Comparison of ENCODE assay signal across 12 cellular contexts in genomic region chr19:3374369-3375112, GRCh38. TPM values are rescaled to one million over a fixed set of nuclear protein-coding genes. Genes with fewer than 3 reads are reported as not detected.
DNase-seq lines count a peak whose midpoint lies in the region; ATAC-seq and TF ChIP-seq lines count a peak whose summit lies in the region.
"Had no signal": no experiment of that assay in that cellular context is flagged by ENCODE, and none has a peak within 500 bp of the region (broad histone marks: within the 10 kb centered on the region; RNA-seq: fewer than 3 reads in every experiment).

No MANE protein-coding gene starts in this region.

- H2AK9ac ChIP-seq in IMR-90 (replicated peaks; ENCODE audit: low read depth, low read length, poor library complexity) = peak overlapping the region; percentile 77

- H2BK120ac ChIP-seq in IMR-90 (ENCODE audit: low read depth, low read length) = no peak overlapping the region

- H2AK5ac ChIP-seq in IMR-90 (ENCODE audit: low read depth, low read length) = peak overlapping the region; percentile 98; the same call in 1 of the 2 replicates

- H3K27me3 ChIP-seq in IMR-90 (ENCODE audit: control insufficient read depth, insufficient read depth, low read length) (no peaks in the 10 kb centered on the region), lung (ENCODE audit: control insufficient read depth, insufficient read depth) (no peaks in the 10 kb centered on the region), suprapubic skin (no peaks in the 10 kb centered on the region)

- peaks cover 89% of the 10 kb centered on the region for H4K20me1 ChIP-seq in IMR-90 (ENCODE audit: insufficient read depth, low read length)

- peak overlapping the region in 1 of 2 experiments; percentile 43; a peak in 1 of 4 replicates for H4K8ac ChIP-seq in IMR-90 (ENCODE audit: low read depth in 2 of 2, low read length in 2 of 2)

- H3K56ac ChIP-seq in IMR-90 (ENCODE audit: extremely low read depth, insufficient read depth, low read length) = no peak overlapping the region

- in situ Hi-C loops in IMR-90 (cut with MboI; ENCODE audit: low sequenced_read_pairs) = no loop called here

- TF ChIP-seq RAD21 in IMR-90 (IDR thresholded peaks at IDR 0.05; ENCODE audit: low read length) = no peak

- no TSS peak for BruUV-seq in IMR-90 (replicated peaks; lab: Mats Ljungman, UMichigan)

- H2AFZ ChIP-seq in IMR-90 (replicated peaks; ENCODE audit: low read length, poor library complexity) = peak overlapping the region; percentile 16

- peak overlapping the region; percentile 73 for H3K4ac ChIP-seq in IMR-90 (ENCODE audit: low read depth, low read length)

- H3K4me2 ChIP-seq in IMR-90 (ENCODE audit: low read depth, low read length) = peak overlapping the region; percentile 37

- H3K36me3 ChIP-seq in IMR-90 (ENCODE audit: control insufficient read depth, insufficient read depth, low read length) (peaks cover 8% of the 10 kb centered on the region), lung (ENCODE audit: control insufficient read depth in 2 of 2, insufficient read depth in 2 of 2, low read length in 2 of 2) (peaks cover 0 to 7% of the 10 kb centered on the region in 2 donors), suprapubic skin (no peaks in the 10 kb centered on the region)
- H3K36me3 ChIP-seq: cardiac muscle cell had no signal

- no peak overlapping the region for H4K5ac ChIP-seq in IMR-90 (ENCODE audit: low read depth, low read length)

- DNase-seq in IMR-90 (no peak), caudate nucleus (lab: John Stamatoyannopoulos, UW) (peak in 3 of 61 donors; percentile 40 to 55 (median 51)), lung (ENCODE audit: low spot score) (no peak), suprapubic skin (ENCODE audit: low spot score in 2 of 2) (no peak), NCI-H2227 (lab: John Stamatoyannopoulos, UW; ENCODE audit: unreplicated experiment) (no peak), Ammon's horn (ENCODE audit: low spot score) (no peak), Kasumi-1 (lab: John Stamatoyannopoulos, UW) (no peak)
- DNase-seq in stimulated activated CD4-positive, alpha-beta T cell treated with anti-CD3 and anti-CD28 coated beads, Interleukin-2, amount 100 ng/mL, for 48 hours = no peak
- DNase-seq: DND-41, NCI-H187 treated with DMSO at 0.1 percent for 48 hours had no signal

- TF ChIP-seq POLR2A in IMR-90 (IDR thresholded peaks at IDR 0.05; ENCODE audit: low read depth, low read length) (no peak), suprapubic skin (IDR thresholded peaks at IDR 0.05) (no peak)

- H3K9me1 ChIP-seq in IMR-90 (ENCODE audit: insufficient read depth, low read length) = peaks cover 15% of the 10 kb centered on the region

- dilution Hi-C loops in IMR-90 (cut with HindIII; ENCODE audit: low sequenced_read_pairs, unreplicated experiment) = no loop called here

- H3K4me3 ChIP-seq in IMR-90 (ENCODE audit: insufficient read depth, low read depth, low read length) (no peak overlapping the region), lung (no peak overlapping the region), suprapubic skin (peak overlapping the region; percentile 31)
- H3K4me3 ChIP-seq: cardiac muscle cell had no signal

- TF ChIP-seq CTCF in IMR-90 (conservative IDR thresholded peaks at IDR 0.05; ENCODE audit: low read depth, low read length) (no peak), lung (IDR thresholded peaks at IDR 0.05; ENCODE audit: control extremely low read depth, extremely low read depth) (no peak), suprapubic skin (IDR thresholded peaks at IDR 0.05) (no peak)

- ATAC-seq in IMR-90 (ENCODE audit: low read depth) = peak; percentile 13
- no peak for ATAC-seq in lung (ENCODE audit: insufficient read depth, low FRiP score)
- ATAC-seq: HCT116 had no signal

- no peak overlapping the region for H4K91ac ChIP-seq in IMR-90 (ENCODE audit: insufficient read depth, low read depth, low read length)

- CTCF ChIA-PET in IMR-90 (lab: Yijun Ruan, JAX) = interaction anchor here (1.0 kb wide), 1 partner anchor 54 kb away, joined by 4 read pairs; no protein-coding TSS in a partner anchor

- H3K27ac ChIP-seq in IMR-90 (ENCODE audit: insufficient read depth, low read length) = peak overlapping the region; percentile 51
- H3K27ac ChIP-seq in caudate nucleus (ENCODE audit: low read depth, low read length) = peak overlapping the region; percentile 87
- H3K27ac ChIP-seq in lung (ENCODE audit: low read depth in 1 of 2, low read length in 1 of 2) = peak overlapping the region; percentile 90 to 91
- peak overlapping the region; percentile 87 for H3K27ac ChIP-seq in suprapubic skin
- H3K27ac ChIP-seq: cardiac muscle cell had no signal

- H3K4me1 ChIP-seq in IMR-90 (ENCODE audit: control insufficient read depth, insufficient read depth, low read length) (peaks cover 32% of the 10 kb centered on the region), lung (ENCODE audit: control insufficient read depth in 2 of 2, insufficient read depth in 2 of 2, low read length in 2 of 2) (peaks cover 6 to 13% of the 10 kb centered on the region in 2 donors), suprapubic skin (peaks cover 71% of the 10 kb centered on the region)

- H3K9ac ChIP-seq in IMR-90 (ENCODE audit: low read depth, low read length) = no peak overlapping the region

- peak overlapping the region; percentile 81 for H2BK5ac ChIP-seq in IMR-90 (ENCODE audit: low read depth, low read length, poor library complexity, severe bottlenecking)

- no peak for TF ChIP-seq EP300 in suprapubic skin (IDR thresholded peaks at IDR 0.05)

- POLR2A ChIA-PET in IMR-90 (lab: Charles Lee; ENCODE audit: unreplicated experiment) = no interaction called here

- H3K14ac ChIP-seq in IMR-90 (replicated peaks; ENCODE audit: low read depth, low read length) = peak overlapping the region; percentile 57

- whole genome bisulfite sequencing in IMR-90 (ENCODE audit: extremely low coverage in 2 of 2, insufficient read length in 1 of 2), 2 experiments = 55% methylated on average over 2 of the region's 10 CpGs; no CpG with 5 or more reads in 1 of the 2 experiments
- 37 to 39% methylated on average over 10 of the region's 10 CpGs for WGBS in lung, 2 donors
- WGBS in suprapubic skin = 34% methylated on average over 10 of the region's 10 CpGs

- H2BK15ac ChIP-seq in IMR-90 (ENCODE audit: low read depth, low read length) = no peak overlapping the region

- H3K9me3 ChIP-seq in IMR-90 (ENCODE audit: control insufficient read depth, insufficient read depth, low read length) = no peaks in the 10 kb centered on the region
- H3K9me3 ChIP-seq in lung (ENCODE audit: control insufficient read depth in 2 of 2, insufficient read depth in 1 of 2, low read length in 1 of 2) = no peaks in the 10 kb centered on the region
- no peaks in the 10 kb centered on the region for H3K9me3 ChIP-seq in suprapubic skin

- intact Hi-C loops in IMR-90 (cut with micrococcal nuclease) = no loop called here

- peaks cover 0 to 66% of the 10 kb centered on the region in 2 experiments; a peak in 2 of 4 replicates for H3K79me1 ChIP-seq in IMR-90 (ENCODE audit: low read depth in 1 of 2, low read length in 2 of 2)

- H3K23ac ChIP-seq in IMR-90 (ENCODE audit: low read depth, low read length) = peak overlapping the region; percentile 27

- H3K18ac ChIP-seq in IMR-90 (ENCODE audit: low read depth, low read length) = no peak overlapping the region

- H2BK20ac ChIP-seq in IMR-90 (ENCODE audit: low read depth, low read length) = no peak overlapping the region

TF ChIP-seq in IMR-90, 13 proteins besides CTCF, POLR2A, EP300 and RAD21:
- TF ChIP-seq ELK1 (IDR thresholded peaks at IDR 0.05; ENCODE audit: borderline replicate concordance, low read depth, low read length) (no peak), CHD1 (IDR thresholded peaks at IDR 0.05; ENCODE audit: low read depth, low read length) (no peak), MAZ (IDR thresholded peaks at IDR 0.05; ENCODE audit: borderline replicate concordance, low read depth, low read length) (no peak), SMC3 (IDR thresholded peaks at IDR 0.05; ENCODE audit: low read depth, low read length) (no peak), MXI1 (IDR thresholded peaks at IDR 0.05; ENCODE audit: borderline replicate concordance, low read depth, low read length) (no peak), CEBPB (IDR thresholded peaks at IDR 0.05; ENCODE audit: low read depth, low read length) (no peak), BHLHE40 (IDR thresholded peaks at IDR 0.05; ENCODE audit: low read depth, low read length) (no peak), NFE2L2 (IDR thresholded peaks at IDR 0.05; ENCODE audit: low read depth, low read length) (no peak), FOS (IDR thresholded peaks at IDR 0.05; ENCODE audit: low read depth, low read length) (no peak)
- TF ChIP-seq, protein P1, sequence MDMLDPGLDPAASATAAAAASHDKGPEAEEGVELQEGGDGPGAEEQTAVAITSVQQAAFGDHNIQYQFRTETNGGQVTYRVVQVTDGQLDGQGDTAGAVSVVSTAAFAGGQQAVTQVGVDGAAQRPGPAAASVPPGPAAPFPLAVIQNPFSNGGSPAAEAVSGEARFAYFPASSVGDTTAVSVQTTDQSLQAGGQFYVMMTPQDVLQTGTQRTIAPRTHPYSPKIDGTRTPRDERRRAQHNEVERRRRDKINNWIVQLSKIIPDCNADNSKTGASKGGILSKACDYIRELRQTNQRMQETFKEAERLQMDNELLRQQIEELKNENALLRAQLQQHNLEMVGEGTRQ (IDR thresholded peaks at IDR 0.05; ENCODE audit: low read depth, low read length) = no peak

RNA-seq across cellular contexts. Expression of gene NFIC, which starts 8.2 kb away (rescaled TPM):
- 21.9 and 26.9 TPM in 2 replicates for total RNA-seq in IMR-90 (2012; rRNA removed)
- 29.2 and 32.1 TPM in 2 replicates for polyA plus RNA-seq in IMR-90 (2012; rRNA removed)
- 19.6 and 28.1 TPM in 2 replicates for polyA plus RNA-seq in IMR-90 (2012; cell fraction: cytosol; rRNA removed)
- polyA plus RNA-seq in IMR-90 (2012; cell fraction: nucleus; rRNA removed; ENCODE audit: low replicate concordance) = 23.6 and 45.1 TPM in 2 replicates
- 100 to 1,000 TPM in 1 of 2 donors, 10 to 100 TPM in 1; 43.9 to 208 TPM for total RNA-seq in lung
- 10 to 100 TPM; 40.4 to 55.6 TPM for polyA plus RNA-seq in lung
- total RNA-seq in suprapubic skin = 100 to 1,000 TPM; 135 to 234 (median 194) TPM
